Comparison of ENCODE assay signal across 9 cellular contexts in the genomic region with DNA sequence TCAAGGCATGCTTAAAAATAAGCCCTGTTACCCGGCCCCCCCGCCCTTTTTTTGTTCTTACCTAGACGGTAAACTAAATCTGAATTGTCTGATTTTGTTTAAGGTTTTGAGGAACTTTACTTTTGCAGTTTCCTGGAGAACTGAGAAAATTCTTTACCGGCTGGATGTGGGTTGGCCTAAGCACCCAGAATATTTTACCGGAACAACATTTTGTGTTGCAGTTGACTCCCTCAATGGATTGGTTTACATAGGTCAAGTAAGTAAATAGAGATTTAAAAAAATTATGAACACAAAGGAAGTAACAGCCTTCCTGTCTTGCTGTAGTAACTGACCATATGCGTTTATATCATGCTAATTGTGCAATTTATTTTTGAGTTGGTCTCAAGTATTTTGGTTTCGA. TPM values are rescaled to one million over a fixed set of nuclear protein-coding genes. Genes with fewer than 3 reads are reported as not detected.
DNase-seq lines count a peak whose midpoint lies in the region; ATAC-seq and TF ChIP-seq lines count a peak whose summit lies in the region.
"Had no signal": no experiment of that assay in that cellular context is flagged by ENCODE, and none has a peak within 500 bp of the region (broad histone marks: within the 10 kb centered on the region; RNA-seq: fewer than 3 reads in every experiment).

No MANE protein-coding gene starts in this region.

- TF ChIP-seq POLR2A in adrenal gland (IDR thresholded peaks at IDR 0.05), result no peak

- intact Hi-C loops in adrenal gland (cut with DNase I), result no loop called here
- intact Hi-C loops in lower lobe of right lung (cut with DNase I), result no loop called here

- H3K4me3 ChIP-seq in HEK293 (ENCODE audit: low read depth, low read length) (peak overlapping the region; percentile 72), adrenal gland (peak overlapping the region in 2 of 4 donors; percentile 87 to 93), lower lobe of right lung (peak overlapping the region; percentile 94)

- 22 to 28% (median 25%) methylated on average over 7 of the region's 7 CpGs for WGBS in adrenal gland, 4 donors

- no peaks in the 10 kb centered on the region for H3K4me1 ChIP-seq in HEK293 (ENCODE audit: control insufficient read depth, insufficient read depth, low read length)
- peaks cover 15 to 59% of the 10 kb centered on the region in 2 donors for H3K4me1 ChIP-seq in adrenal gland (replicated peaks in 1 of 2)
- H3K4me1 ChIP-seq in lower lobe of right lung, result peaks cover 47% of the 10 kb centered on the region

- no peak for TF ChIP-seq CTCF in 22Rv1 (IDR thresholded peaks at IDR 0.05)
- TF ChIP-seq CTCF in HEK293 (tag by site-specific recombination; IDR thresholded peaks at IDR 0.05), result no peak
- TF ChIP-seq CTCF in adrenal gland (IDR thresholded peaks at IDR 0.05), result no peak
- no peak for TF ChIP-seq CTCF in lower lobe of right lung (IDR thresholded peaks at IDR 0.05)

- POLR2A ChIA-PET in HEK293 (lab: Yijun Ruan, JAX), result no interaction called here

- DNase-seq in adrenal gland, result no peak
- no peak for DNase-seq in lower lobe of right lung
- no peak for DNase-seq in SW 1271 (lab: John Stamatoyannopoulos, UW)
- DNase-seq in stimulated activated CD4-positive, alpha-beta T cell treated with anti-CD3 and anti-CD28 coated beads, Interleukin-4, amount 100 ng/mL, for 4 hours, result no peak
- DNase-seq in iPS-NIHi7 (ENCODE audit: extremely low spot score), result no peak
- DNase-seq in Ammon's horn (ENCODE audit: low spot score), result no peak

- no peaks in the 10 kb centered on the region for H3K9me3 ChIP-seq in HEK293 (ENCODE audit: control insufficient read depth, insufficient read depth, low read depth, low read length)
- H3K9me3 ChIP-seq in adrenal gland (replicated peaks in 1 of 3), result no peaks in the 10 kb centered on the region
- H3K9me3 ChIP-seq in lower lobe of right lung, result no peaks in the 10 kb centered on the region

- ATAC-seq in lower lobe of right lung, result no peak

- CTCF ChIA-PET in HEK293 (lab: Yijun Ruan, JAX), result no interaction called here

- H3K27ac ChIP-seq in 22Rv1 (peak overlapping the region; percentile 78), HEK293 (ENCODE audit: extremely low read depth, low read depth, low read length) (no peak overlapping the region), adrenal gland (peak overlapping the region in 4 of 5 donors; percentile 47 to 86 (median 77)), lower lobe of right lung (peak overlapping the region; percentile 93)

- H3K27me3 ChIP-seq in adrenal gland, result no peaks in the 10 kb centered on the region
- no peaks in the 10 kb centered on the region for H3K27me3 ChIP-seq in lower lobe of right lung (ENCODE audit: low read depth)

- H3K36me3 ChIP-seq in HEK293 (ENCODE audit: control insufficient read depth in 2 of 2, insufficient read depth in 1 of 2, low read length in 2 of 2) (peaks cover 0 to 15% of the 10 kb centered on the region in 2 experiments; a peak in 1 of 3 replicates), adrenal gland (replicated peaks in 1 of 2) (no peaks in the 10 kb centered on the region), lower lobe of right lung (no peaks in the 10 kb centered on the region)

TF ChIP-seq in HEK293, 187 proteins besides CTCF, POLR2A, EP300 and RAD21:
- no peak for TF ChIP-seq KLF7 (tag by site-specific recombination; IDR thresholded peaks at IDR 0.05; ENCODE audit: borderline replicate concordance)
- TF ChIP-seq ZBTB1 (tag by site-specific recombination; IDR thresholded peaks at IDR 0.05), result no peak
- TF ChIP-seq ZNF174 (tag by site-specific recombination; IDR thresholded peaks at IDR 0.05), result no peak
- TF ChIP-seq, protein P1, sequence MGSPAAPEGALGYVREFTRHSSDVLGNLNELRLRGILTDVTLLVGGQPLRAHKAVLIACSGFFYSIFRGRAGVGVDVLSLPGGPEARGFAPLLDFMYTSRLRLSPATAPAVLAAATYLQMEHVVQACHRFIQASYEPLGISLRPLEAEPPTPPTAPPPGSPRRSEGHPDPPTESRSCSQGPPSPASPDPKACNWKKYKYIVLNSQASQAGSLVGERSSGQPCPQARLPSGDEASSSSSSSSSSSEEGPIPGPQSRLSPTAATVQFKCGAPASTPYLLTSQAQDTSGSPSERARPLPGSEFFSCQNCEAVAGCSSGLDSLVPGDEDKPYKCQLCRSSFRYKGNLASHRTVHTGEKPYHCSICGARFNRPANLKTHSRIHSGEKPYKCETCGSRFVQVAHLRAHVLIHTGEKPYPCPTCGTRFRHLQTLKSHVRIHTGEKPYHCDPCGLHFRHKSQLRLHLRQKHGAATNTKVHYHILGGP (tag by site-specific recombination; IDR thresholded peaks at IDR 0.05), result no peak
- no peak for TF ChIP-seq ZNF311 (tag by site-specific recombination; IDR thresholded peaks at IDR 0.05; ENCODE audit: borderline replicate concordance)
- no peak for TF ChIP-seq ZNF621 (tag by site-specific recombination; IDR thresholded peaks at IDR 0.05)
- TF ChIP-seq ZNF2 (tag by site-specific recombination; IDR thresholded peaks at IDR 0.05), result no peak
- no peak for TF ChIP-seq ZNF596 (tag by site-specific recombination; IDR thresholded peaks at IDR 0.05)
- no peak for TF ChIP-seq ZNF274 (IDR thresholded peaks at IDR 0.05; ENCODE audit: low read length)
- no peak for TF ChIP-seq ZNF274 (tag by site-specific recombination; IDR thresholded peaks at IDR 0.05; ENCODE audit: borderline replicate concordance)
- no peak for TF ChIP-seq ZNF10 (tag by site-specific recombination; IDR thresholded peaks at IDR 0.05)
- TF ChIP-seq ZNF354C (tag by site-specific recombination; IDR thresholded peaks at IDR 0.05; ENCODE audit: borderline replicate concordance, low read depth), result no peak
- TF ChIP-seq HOXC10 (CRISPR knock-in tag; IDR thresholded peaks at IDR 0.05), result no peak
- TF ChIP-seq ZNF645 (tag by site-specific recombination; IDR thresholded peaks at IDR 0.05), result no peak

RNA-seq across cellular contexts. Expression of gene NHLRC3, which starts 0.8 kb away (rescaled TPM):
- 10 to 100 TPM in 7 of 8 donors, 1 to 10 TPM in 1; 6.6 to 25.7 (median 21.1) TPM for total RNA-seq in adrenal gland
- polyA plus RNA-seq in adrenal gland, result 10 to 100 TPM; 13.8 to 19.6 (median 19.0) TPM
- total RNA-seq in lower lobe of right lung, result 35.4 TPM

RNA-seq across cellular contexts. Expression of gene PROSER1, which starts 1.1 kb away (rescaled TPM):
- total RNA-seq in adrenal gland (10 to 100 TPM in 7 of 8 donors, 1 to 10 TPM in 1; 7.8 to 31.4 (median 19.0) TPM), lower lobe of right lung (35.6 TPM)
- 10 to 100 TPM; 14.1 to 19.2 (median 17.8) TPM for polyA plus RNA-seq in adrenal gland

RNA-seq across cellular contexts. Expression of gene STOML3, which starts 48.4 kb away (rescaled TPM):
- total RNA-seq in adrenal gland (not detected), lower lobe of right lung (2.7 TPM)
- polyA plus RNA-seq in adrenal gland, result not detected
- total RNA-seq: subcutaneous adipose tissue had no signal
